In the genomic region with DNA sequence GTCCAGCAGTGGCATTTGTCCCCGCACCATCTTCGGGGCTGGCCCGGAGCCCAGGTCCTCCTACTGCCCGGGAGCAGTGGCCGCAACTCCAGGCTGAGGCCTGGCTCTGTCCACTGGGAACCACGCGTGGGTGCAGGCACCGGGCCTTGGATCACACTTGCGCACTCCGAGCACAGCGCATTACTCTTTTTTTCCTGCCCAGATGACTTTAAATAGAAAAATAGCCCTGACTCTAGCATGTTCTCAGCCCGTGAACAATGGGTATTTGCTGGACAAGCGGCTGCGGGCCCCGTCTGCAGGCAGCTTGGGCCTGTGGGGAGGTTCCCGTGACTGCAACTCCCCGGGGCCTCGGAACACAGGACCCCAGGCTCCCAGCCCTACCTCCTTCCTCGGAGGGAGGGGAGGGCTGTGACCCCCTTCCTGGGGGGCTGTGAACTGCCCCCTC, we compare ENCODE assay signal across 10 cellular contexts.
DNase-seq lines count a peak whose midpoint lies in the region; ATAC-seq and TF ChIP-seq lines count a peak whose summit lies in the region.
"Had no signal": no experiment of that assay in that cellular context is flagged by ENCODE, and none has a peak within 500 bp of the region (broad histone marks: within the 10 kb centered on the region; RNA-seq: fewer than 3 reads in every experiment).

No MANE protein-coding gene starts in this region.

- no peaks in the 10 kb centered on the region for H3K36me3 ChIP-seq in ACC112 (ENCODE audit: insufficient read depth, low read length)
- no peaks in the 10 kb centered on the region for H3K36me3 ChIP-seq in SK-N-MC (ENCODE audit: insufficient read depth, low read length)
- H3K36me3 ChIP-seq: BLaER1 treated with 17β-estradiol and CSF1 and Interleukin-3, amounts not matched to agents 10 nM and 100 nM had no signal

- ATAC-seq in GM21526 (IDR thresholded peaks at IDR 0.05; ENCODE audit: low FRiP score, unreplicated experiment) = no peak
- no peak for ATAC-seq in HG02798 (IDR thresholded peaks at IDR 0.05; ENCODE audit: poor library complexity, unreplicated experiment)

- no peaks in the 10 kb centered on the region for H3K36me3 Mint-ChIP-seq in osteocyte (ENCODE audit: unreplicated experiment)

- H3K4me1 Mint-ChIP-seq in osteocyte (ENCODE audit: unreplicated experiment) = peaks cover 22% of the 10 kb centered on the region

- no peak overlapping the region for H3K4me3 Mint-ChIP-seq in osteocyte (ENCODE audit: unreplicated experiment)
- H3K4me3 Mint-ChIP-seq: dendritic cell treated with granulocyte-macrophage colony-stimulating factor and Interleukin-4, amounts not matched to agents 40 ng/mL and 50 ng/mL, for 4 days had no signal

- DNase-seq in SK-N-MC (ENCODE audit: low read depth, low spot score) (no peak), head of caudate nucleus (peak in 32 of 42 donors; percentile 16 to 78 (median 42)), osteocyte (ENCODE audit: extremely low spot score, unreplicated experiment) (peak; percentile 84), NCI-H2171 (lab: John Stamatoyannopoulos, UW) (no peak), NK-92 (lab: John Stamatoyannopoulos, UW; ENCODE audit: unreplicated experiment) (no peak)

- H2AFZ ChIP-seq in ACC112 (ENCODE audit: low read length, unreplicated experiment) = peak overlapping the region; percentile 53

- H3K4me1 ChIP-seq in ACC112 (ENCODE audit: control insufficient read depth, insufficient read depth, low read length, unreplicated experiment) = peaks cover 28% of the 10 kb centered on the region
- H3K4me1 ChIP-seq: BLaER1 treated with 17β-estradiol and CSF1 and Interleukin-3, amounts not matched to agents 10 nM and 100 nM had no signal

- H3K27ac ChIP-seq in ACC112 (ENCODE audit: low read depth, low read length) (peak overlapping the region; percentile 81), SK-N-MC (no peak overlapping the region)
- H3K27ac ChIP-seq: BLaER1 treated with 17β-estradiol and CSF1 and Interleukin-3, amounts not matched to agents 10 nM and 100 nM had no signal

- H3K27ac Mint-ChIP-seq in osteocyte (ENCODE audit: unreplicated experiment) = no peak overlapping the region
- H3K27ac Mint-ChIP-seq: dendritic cell treated with granulocyte-macrophage colony-stimulating factor and Interleukin-4, amounts not matched to agents 40 ng/mL and 50 ng/mL, for 4 days had no signal

- no peak overlapping the region for H3K9ac ChIP-seq in SK-N-MC (ENCODE audit: insufficient read length)
- H3K9ac ChIP-seq: BLaER1 treated with 17β-estradiol and CSF1 and Interleukin-3, amounts not matched to agents 10 nM and 100 nM had no signal

- H3K27me3 Mint-ChIP-seq in osteocyte (ENCODE audit: unreplicated experiment) = peaks cover 7% of the 10 kb centered on the region

- peak overlapping the region; percentile 66 for H3K4me3 ChIP-seq in ACC112 (ENCODE audit: low read depth, low read length)
- peak overlapping the region; percentile 60 for H3K4me3 ChIP-seq in SK-N-MC
- H3K4me3 ChIP-seq: BLaER1 treated with 17β-estradiol and CSF1 and Interleukin-3, amounts not matched to agents 10 nM and 100 nM had no signal

- no peak for TF ChIP-seq CTCF in osteocyte (IDR thresholded peaks at IDR 0.05)

- no peaks in the 10 kb centered on the region for H3K9me3 Mint-ChIP-seq in osteocyte (ENCODE audit: unreplicated experiment)
- H3K9me3 Mint-ChIP-seq: dendritic cell treated with granulocyte-macrophage colony-stimulating factor and Interleukin-4, amounts not matched to agents 40 ng/mL and 50 ng/mL, for 4 days had no signal

- no peaks in the 10 kb centered on the region for H3K9me3 ChIP-seq in SK-N-MC (ENCODE audit: low read depth, low read length)

- peaks cover 7% of the 10 kb centered on the region; the same call in 1 of the 2 replicates for H3K27me3 ChIP-seq in ACC112 (ENCODE audit: insufficient read depth, low read length)

- no peaks in the 10 kb centered on the region for H3K79me2 ChIP-seq in ACC112 (ENCODE audit: control insufficient read depth, insufficient read depth, low read length, unreplicated experiment)

- intact Hi-C loops in head of caudate nucleus (cut with DNase I) = no loop called here

Comparison
In these comparisons a context has a peak if more than half of its experiments do, and no peak if none do; other contexts are left out.
1. DNase-seq: peak in head of caudate nucleus (32 of 42) and osteocyte (single experiment); none in SK-N-MC (single experiment), NCI-H2171 (single experiment) and NK-92 (single experiment).